11 cellular contexts compared by ENCODE assay signal in the genomic region with DNA sequence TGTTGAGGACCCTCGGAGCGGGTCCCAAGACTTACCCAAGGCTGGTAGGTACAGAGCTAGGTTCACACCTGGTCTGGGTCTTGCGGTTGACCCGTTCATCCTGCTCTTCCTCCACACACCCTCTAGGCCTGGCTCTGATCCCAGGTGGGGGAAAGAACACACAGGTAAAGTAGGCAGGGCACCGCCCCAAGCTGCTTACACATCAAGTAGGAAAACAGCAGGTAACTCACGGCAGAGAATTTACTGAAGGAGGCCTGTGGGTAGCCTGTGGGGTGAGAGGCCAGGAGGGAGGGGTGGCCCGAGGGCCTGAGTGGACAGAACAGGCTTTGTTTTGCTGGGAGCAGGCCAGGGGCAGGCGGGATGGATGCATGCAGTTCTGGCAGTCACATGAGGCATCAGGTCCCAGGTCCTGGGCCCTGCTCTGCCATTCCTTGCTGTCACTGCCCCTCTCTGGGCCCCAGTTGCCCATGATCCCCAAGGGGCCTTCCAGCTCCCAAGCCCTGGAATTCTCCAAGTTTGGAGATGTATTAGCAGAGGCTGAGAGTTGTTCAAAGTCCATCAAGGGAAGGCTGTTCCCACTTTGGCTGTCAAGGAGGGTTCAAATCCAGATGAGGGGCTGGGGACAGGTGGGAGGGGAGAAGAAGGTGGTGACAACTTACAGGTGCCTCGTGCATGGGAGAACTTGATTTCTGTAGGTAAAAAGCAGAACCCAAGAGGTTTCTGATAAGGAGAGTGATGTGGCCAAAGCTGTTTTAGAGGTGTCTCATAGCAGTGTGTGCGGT. TPM values are rescaled to one million over a fixed set of nuclear protein-coding genes. Genes with fewer than 3 reads are reported as not detected.
DNase-seq lines count a peak whose midpoint lies in the region; ATAC-seq, FAIRE-seq and TF ChIP-seq lines count a peak whose summit lies in the region.
"Had no signal": no experiment of that assay in that cellular context is flagged by ENCODE, and none has a peak within 500 bp of the region (broad histone marks: within the 10 kb centered on the region; RNA-seq: fewer than 3 reads in every experiment).

No MANE protein-coding gene starts in this region.

- peak; percentile 43 for DNase-seq in NCI-H146 (lab: John Stamatoyannopoulos, UW)
- DNase-seq in NCI-H146 treated with DMSO at 0.1 percent for 48 hours (lab: John Stamatoyannopoulos, UW; ENCODE audit: unreplicated experiment), result no peak
- peak; percentile 53 to 86 (median 68) for DNase-seq in body of pancreas
- peak; percentile 66 for DNase-seq in HepG2 (ENCODE audit: low spot score)
- peak; percentile 57 for DNase-seq in superior temporal gyrus (ENCODE audit: extremely low spot score)
- DNase-seq in SJCRH30, result no peak
- DNase-seq: activated B cell treated with CpG ODN at 0.5 μM for 24 hours, naive B cell, NCI-H774 had no signal

- intact Hi-C loops in body of pancreas (cut with DNase I) (no loop called here), HepG2 (cut with micrococcal nuclease; ENCODE audit: unreplicated experiment) (loop anchor here (10.0 kb wide), 1 partner anchor 974 kb away; a partner anchor contains a TSS)

- H3K27ac ChIP-seq in body of pancreas, result peak overlapping the region in 3 of 4 donors; percentile 10 to 33 (median 31)
- peak overlapping the region; percentile 54 for H3K27ac ChIP-seq in HepG2 (ENCODE audit: extremely low read length, insufficient read depth, low read length)
- no peak overlapping the region for H3K27ac ChIP-seq in SJCRH30

- H3K9ac ChIP-seq in HepG2 (ENCODE audit: insufficient read depth, low read depth, low read length), result no peak overlapping the region

- H4K20me1 ChIP-seq in HepG2 (ENCODE audit: insufficient read depth, low read length), result peaks cover 52% of the 10 kb centered on the region

- peak in 1 of 7 experiments; percentile 4 for TF ChIP-seq CTCF in body of pancreas (IDR thresholded peaks at IDR 0.05)
- TF ChIP-seq CTCF in HepG2 (CRISPR knock-in tag; IDR thresholded peaks at IDR 0.05), result no peak

- FAIRE-seq in HepG2 (lab: Jason Lieb, UNC), result no peak

- peaks cover 93% of the 10 kb centered on the region for H3K79me2 ChIP-seq in HepG2 (ENCODE audit: insufficient read depth, low read length)

- H3K9me3 ChIP-seq in body of pancreas (no peaks in the 10 kb centered on the region), HepG2 (ENCODE audit: low read length) (no peaks in the 10 kb centered on the region), SJCRH30 (replicated peaks) (no peaks in the 10 kb centered on the region)

- H3K4me1 ChIP-seq in body of pancreas, result peaks cover 71% of the 10 kb centered on the region
- peaks cover 92% of the 10 kb centered on the region for H3K4me1 ChIP-seq in HepG2 (ENCODE audit: insufficient read depth, low read length)
- H3K4me1 ChIP-seq in SJCRH30, result peaks cover 12% of the 10 kb centered on the region; the same call in 1 of the 2 replicates

- TF ChIP-seq EP300 in HepG2 (IDR thresholded peaks at IDR 0.05; ENCODE audit: low read depth in 2 of 2, low read length in 2 of 2) (no peak), HepG2 (CRISPR knock-in tag; IDR thresholded peaks at IDR 0.05; ENCODE audit: borderline replicate concordance) (no peak)

- no peak for TF ChIP-seq POLR2A in body of pancreas (IDR thresholded peaks at IDR 0.05)
- no peak for TF ChIP-seq POLR2A in HepG2 (IDR thresholded peaks at IDR 0.05; ENCODE audit: insufficient read depth in 1 of 2, low read depth in 2 of 2, low read length in 2 of 2)

- 35 to 53% methylated on average over 8 to 10 of the region's 10 CpGs for WGBS in body of pancreas, 2 donors
- 40% methylated on average over 8 of the region's 10 CpGs for WGBS in HepG2 (ENCODE audit: low lambda C conversion rate)

- POLR2A ChIA-PET in HepG2 (lab: Yijun Ruan, JAX), result interaction anchor here (1.7 to 4.7 kb wide), 2 partner anchors 12 to 19 kb away, joined by 8 to 39 read pairs; no protein-coding TSS in a partner anchor

- peak overlapping the region; percentile 57 for H3K4me2 ChIP-seq in HepG2 (ENCODE audit: low read depth, low read length)

- no TSS peak for BruUV-seq in HepG2 (replicated peaks; lab: Mats Ljungman, UMichigan)

- in situ Hi-C loops in HepG2 (cut with HindIII; ENCODE audit: extremely low pct_ligation_motif_present, low pct_unique_long_range_greater_than_20kb), result no loop called here

- ATAC-seq in body of pancreas, result peak; percentile 28
- peak; percentile 27 for ATAC-seq in HepG2
- no peak for ATAC-seq in HG03045 (IDR thresholded peaks at IDR 0.05; ENCODE audit: unreplicated experiment)
- no peak for ATAC-seq in HG03571 (IDR thresholded peaks at IDR 0.05; ENCODE audit: unreplicated experiment)

- H2AFZ ChIP-seq in HepG2 (ENCODE audit: low read length), result no peak overlapping the region

- H3K27me3 ChIP-seq in body of pancreas (no peaks in the 10 kb centered on the region), HepG2 (ENCODE audit: control insufficient read depth in 1 of 2, insufficient read depth in 2 of 2, low read length in 2 of 2) (no peaks in the 10 kb centered on the region), SJCRH30 (no peaks in the 10 kb centered on the region)

- CTCF ChIA-PET in HepG2 (lab: Yijun Ruan, JAX; ENCODE audit: low intra/inter-chr PET ratio, low total read pairs), result no interaction called here

- H3K4me3 ChIP-seq in body of pancreas, result no peak overlapping the region
- peak overlapping the region in 1 of 3 experiments; percentile 22; a peak in 1 of 6 replicates for H3K4me3 ChIP-seq in HepG2 (replicated peaks in 1 of 3; ENCODE audit: insufficient read depth in 1 of 3, low read depth in 2 of 3, low read length in 3 of 3)
- H3K4me3 ChIP-seq in SJCRH30, result no peak overlapping the region

- H3K36me3 ChIP-seq in body of pancreas (replicated peaks in 1 of 2; ENCODE audit: insufficient read depth in 1 of 2, low read depth in 2 of 2) (no peaks in the 10 kb centered on the region), HepG2 (replicated peaks in 1 of 2; ENCODE audit: control insufficient read depth in 1 of 2, insufficient read depth in 2 of 2, low read length in 2 of 2) (no peaks in the 10 kb centered on the region; a peak in 3 of 5 replicates), SJCRH30 (no peaks in the 10 kb centered on the region)

- TF ChIP-seq RAD21 in HepG2 (CRISPR knock-in tag; IDR thresholded peaks at IDR 0.05), result no peak

TF ChIP-seq in HepG2, 621 proteins besides CTCF, POLR2A, EP300 and RAD21 (continues in another document):
- TF ChIP-seq ZNF768 (CRISPR knock-in tag; IDR thresholded peaks at IDR 0.05) (peak; percentile 96), CCAR2 (optimal IDR thresholded peaks at IDR 0.05; ENCODE audit: low read depth, low read length) (no peak), GABPB1 (CRISPR knock-in tag; IDR thresholded peaks at IDR 0.05) (no peak), ZNF496 (CRISPR knock-in tag; IDR thresholded peaks at IDR 0.05; ENCODE audit: insufficient replicate concordance) (no peak), IRX3 (CRISPR knock-in tag; IDR thresholded peaks at IDR 0.05; ENCODE audit: borderline replicate concordance, low read depth) (no peak), ZNF772 (CRISPR knock-in tag; IDR thresholded peaks at IDR 0.05) (0 out of 2 replicates have a peak, but pooled peaks have one; percentile 61), FOXO1 (CRISPR knock-in tag; IDR thresholded peaks at IDR 0.05) (no peak), CHCHD3 (CRISPR knock-in tag; IDR thresholded peaks at IDR 0.05) (no peak), PHF21A (CRISPR knock-in tag; IDR thresholded peaks at IDR 0.05) (peak; percentile 28; the same call in 1 of the 2 replicates), ZFX (CRISPR knock-in tag; IDR thresholded peaks at IDR 0.05; ENCODE audit: low read depth) (peak; percentile 33; the same call in 1 of the 2 replicates)
- TF ChIP-seq, protein P1, sequence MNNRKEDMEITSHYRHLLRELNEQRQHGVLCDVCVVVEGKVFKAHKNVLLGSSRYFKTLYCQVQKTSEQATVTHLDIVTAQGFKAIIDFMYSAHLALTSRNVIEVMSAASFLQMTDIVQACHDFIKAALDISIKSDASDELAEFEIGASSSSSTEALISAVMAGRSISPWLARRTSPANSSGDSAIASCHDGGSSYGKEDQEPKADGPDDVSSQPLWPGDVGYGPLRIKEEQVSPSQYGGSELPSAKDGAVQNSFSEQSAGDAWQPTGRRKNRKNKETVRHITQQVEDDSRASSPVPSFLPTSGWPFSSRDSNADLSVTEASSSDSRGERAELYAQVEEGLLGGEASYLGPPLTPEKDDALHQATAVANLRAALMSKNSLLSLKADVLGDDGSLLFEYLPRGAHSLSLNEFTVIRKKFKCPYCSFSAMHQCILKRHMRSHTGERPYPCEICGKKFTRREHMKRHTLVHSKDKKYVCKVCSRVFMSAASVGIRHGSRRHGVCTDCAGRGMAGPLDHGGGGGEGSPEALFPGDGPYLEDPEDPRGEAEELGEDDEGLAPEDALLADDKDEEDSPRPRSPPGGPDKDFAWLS (CRISPR knock-in tag; IDR thresholded peaks at IDR 0.05; ENCODE audit: borderline replicate concordance), result no peak

RNA-seq across cellular contexts. Expression of a gene that starts 5.7 kb away (rescaled TPM):
- total RNA-seq in body of pancreas (10 to 100 TPM; 32.7 to 51.7 TPM), HepG2 (2016; rRNA removed; fragmentation: Illumina TruSeq; extraction: Trizol) (11.9 and 21.4 TPM in 2 replicates)
- total RNA-seq in HepG2 (2016; cell fraction: cytosol; rRNA removed; fragmentation: Illumina TruSeq; extraction: Trizol; ENCODE audit: low read depth), result 7.5 TPM in 2 replicates
- total RNA-seq in HepG2 (2016; cell fraction: insoluble cytoplasmic fraction; rRNA removed; fragmentation: Illumina TruSeq; extraction: Trizol), result 10.8 and 20.0 TPM in 2 replicates
- total RNA-seq in HepG2 (2016; cell fraction: membrane; rRNA removed; fragmentation: Illumina TruSeq; extraction: Trizol), result 20.4 and 22.9 TPM in 2 replicates
- 19.5 and 22.7 TPM in 2 replicates for total RNA-seq in HepG2 (2016; cell fraction: nucleus; rRNA removed; fragmentation: Illumina TruSeq; extraction: Trizol)
- 20.3 and 27.9 TPM in 2 replicates for polyA plus RNA-seq in HepG2 (2011; rRNA removed)
- polyA plus RNA-seq in HepG2 (2011; cell fraction: cytosol; rRNA removed), result 17.7 and 23.1 TPM in 2 replicates
- 18.1 and 21.0 TPM in 2 replicates for polyA plus RNA-seq in HepG2 (2011; cell fraction: nucleus; rRNA removed)
- 12.6 and 19.6 TPM in 2 replicates for polyA plus RNA-seq in HepG2 (2012)
- 8.7 and 9.4 TPM in 2 replicates for polyA plus RNA-seq in HepG2 (2016; cell fraction: cytosol; fragmentation: Illumina TruSeq; extraction: Trizol; ENCODE audit: low read depth)
- 14.2 and 18.9 TPM in 2 replicates for polyA plus RNA-seq in HepG2 (2016; cell fraction: insoluble cytoplasmic fraction; fragmentation: Illumina TruSeq; extraction: Trizol; ENCODE audit: low read depth)
- 23.1 and 23.6 TPM in 2 replicates for polyA plus RNA-seq in HepG2 (2016; cell fraction: membrane; fragmentation: Illumina TruSeq; extraction: Trizol; ENCODE audit: low read depth)
- 30.1 and 34.2 TPM in 2 replicates for polyA plus RNA-seq in HepG2 (2016; cell fraction: nucleus; fragmentation: Illumina TruSeq; extraction: Trizol; ENCODE audit: insufficient read depth, low read depth)
- polyA minus RNA-seq in HepG2 (2011; rRNA and poly(A)+ RNA removed; ENCODE audit: low replicate concordance), result 66.3 and 74.4 TPM in 2 replicates
- polyA minus RNA-seq in HepG2 (2011; cell fraction: cytosol; rRNA and poly(A)+ RNA removed), result 16.7 and 18.5 TPM in 2 replicates
- polyA minus RNA-seq in HepG2 (2011; cell fraction: nucleus; rRNA and poly(A)+ RNA removed), result 11.3 and 15.5 TPM in 2 replicates
- total RNA-seq in SJCRH30 (2014; rRNA removed; shearing (Covaris generic)), result 18.2 and 21.2 TPM in 2 replicates
- total RNA-seq: activated B cell treated with CpG ODN at 0.5 μM for 24 hours had no signal

Comparison
In these comparisons a context has a peak if more than half of its experiments do, and no peak if none do; other contexts are left out.
1. DNase-seq: peak in NCI-H146 (single experiment), body of pancreas (4 of 4), HepG2 (single experiment) and superior temporal gyrus (single experiment); none in NCI-H146 treated with DMSO at 0.1 percent for 48 hours (single experiment) and SJCRH30 (0 of 2).
2. ATAC-seq: peak in body of pancreas (single experiment) and HepG2 (single experiment); none in HG03045 (single experiment) and HG03571 (single experiment).